In the genomic region with DNA sequence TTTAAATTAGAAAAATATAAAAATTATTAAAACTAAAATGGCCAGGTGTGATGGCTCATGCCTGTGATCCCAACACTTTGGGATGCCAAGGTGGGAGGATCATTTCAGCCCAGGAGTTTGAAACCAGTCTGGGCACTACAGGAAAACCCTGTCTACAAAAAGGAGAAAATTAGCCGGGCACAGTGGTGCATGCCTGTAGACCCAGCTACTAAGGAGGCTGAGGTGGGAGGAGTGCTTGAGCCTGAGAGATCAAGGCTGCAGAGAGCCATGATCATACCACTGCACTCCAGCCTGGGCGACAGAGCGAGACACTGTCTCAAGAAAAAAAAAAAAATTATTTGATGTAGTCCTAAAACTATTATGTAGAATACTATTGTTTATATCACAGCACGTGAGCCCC, we compare ENCODE assay signal across 9 cellular contexts. TPM values are rescaled to one million over a fixed set of nuclear protein-coding genes. Genes with fewer than 3 reads are reported as not detected.
DNase-seq lines count a peak whose midpoint lies in the region; ATAC-seq, FAIRE-seq and TF ChIP-seq lines count a peak whose summit lies in the region.
"Not testable (repeated sequence)": the region's sequence is repeated elsewhere in the genome, so short reads cannot be mapped to it uniquely, and the experiment has no call there.
"Had no signal": no experiment of that assay in that cellular context is flagged by ENCODE, and none has a peak within 500 bp of the region (broad histone marks: within the 10 kb centered on the region; RNA-seq: fewer than 3 reads in every experiment).

No MANE protein-coding gene starts in this region.

- peaks cover 39% of the 10 kb centered on the region for H3K79me2 ChIP-seq in HepG2 (ENCODE audit: insufficient read depth, low read length)

- intact Hi-C loops in colonic mucosa (cut with DNase I); HepG2 (cut with micrococcal nuclease; ENCODE audit: unreplicated experiment); posterior vena cava (cut with DNase I): not testable (repeated sequence)

- H3K27ac ChIP-seq in colonic mucosa; right atrium auricular region; HepG2 (ENCODE audit: extremely low read length, insufficient read depth, low read length): not testable (repeated sequence)

- H3K4me1 Mint-ChIP-seq in activated CD4-positive, alpha-beta memory T cell treated with anti-CD3 and anti-CD28 coated beads, Interleukin-2, amount 10 ng/mL, durations not matched to agents 7 days and 5 days = not testable (repeated sequence)

- POLR2A ChIA-PET in activated CD4-positive, alpha-beta memory T cell treated with anti-CD3 and anti-CD28 coated beads, Interleukin-2, amount 10 ng/mL, durations not matched to agents 7 days and 5 days (lab: Charles Lee) = interaction anchor here (1.0 to 1.5 kb wide), 2 partner anchors 35 to 295 kb away, joined by 4 to 6 read pairs; no protein-coding TSS in a partner anchor
- POLR2A ChIA-PET in HepG2 (lab: Yijun Ruan, JAX) = interaction anchor here (1.9 to 2.0 kb wide), 2 partner anchors 36 to 295 kb away, joined by 6 to 17 read pairs; no protein-coding TSS in a partner anchor

- H3K4me1 ChIP-seq in colonic mucosa (peaks cover 10% of the 10 kb centered on the region), right atrium auricular region (peaks cover 0 to 23% of the 10 kb centered on the region in 2 donors), HepG2 (ENCODE audit: insufficient read depth, low read length) (peaks cover 59% of the 10 kb centered on the region)

- not testable (repeated sequence) for FAIRE-seq in HepG2 (lab: Jason Lieb, UNC)

- H3K4me3 Mint-ChIP-seq in activated CD4-positive, alpha-beta memory T cell treated with anti-CD3 and anti-CD28 coated beads, Interleukin-2, amount 10 ng/mL, durations not matched to agents 7 days and 5 days = not testable (repeated sequence)

- BruUV-seq in HepG2 (replicated peaks; lab: Mats Ljungman, UMichigan) = not testable (repeated sequence)

- in situ Hi-C loops in HepG2 (cut with HindIII; ENCODE audit: extremely low pct_ligation_motif_present, low pct_unique_long_range_greater_than_20kb) = not testable (repeated sequence)

- H3K27me3 ChIP-seq in colonic mucosa; right atrium auricular region; HepG2 (ENCODE audit: control insufficient read depth in 1 of 2, insufficient read depth in 2 of 2, low read length in 2 of 2): not testable (repeated sequence)

- TF ChIP-seq CTCF in colonic mucosa (IDR thresholded peaks at IDR 0.05); right atrium auricular region (IDR thresholded peaks at IDR 0.05); HepG2 (CRISPR knock-in tag; IDR thresholded peaks at IDR 0.05): not testable (repeated sequence)

- H3K9me3 ChIP-seq in colonic mucosa; right atrium auricular region; HepG2 (ENCODE audit: low read length): not testable (repeated sequence)

- not testable (repeated sequence) for H3K36me3 Mint-ChIP-seq in activated CD4-positive, alpha-beta memory T cell treated with anti-CD3 and anti-CD28 coated beads, Interleukin-2, amount 10 ng/mL, durations not matched to agents 7 days and 5 days (ENCODE audit: low read depth)

- H3K9me3 Mint-ChIP-seq in activated CD4-positive, alpha-beta memory T cell treated with anti-CD3 and anti-CD28 coated beads, Interleukin-2, amount 10 ng/mL, durations not matched to agents 7 days and 5 days = not testable (repeated sequence)

- not testable (repeated sequence) for H3K4me3 ChIP-seq in colonic mucosa; right atrium auricular region; HepG2 (replicated peaks in 1 of 3; ENCODE audit: insufficient read depth in 1 of 3, low read depth in 2 of 3, low read length in 3 of 3)

- H3K9ac ChIP-seq in colonic mucosa (ENCODE audit: low read depth in 2 of 2, low read length in 2 of 2); HepG2 (ENCODE audit: insufficient read depth, low read depth, low read length): not testable (repeated sequence)

- not testable (repeated sequence) for H3K4me2 ChIP-seq in HepG2 (ENCODE audit: low read depth, low read length)

- not testable (repeated sequence) for H2AFZ ChIP-seq in HepG2 (ENCODE audit: low read length)

- not testable (repeated sequence) for ATAC-seq in HepG2

- H3K27me3 Mint-ChIP-seq in activated CD4-positive, alpha-beta memory T cell treated with anti-CD3 and anti-CD28 coated beads, Interleukin-2, amount 10 ng/mL, durations not matched to agents 7 days and 5 days = not testable (repeated sequence)

- DNase-seq in RPMI8226 = peak; percentile 1
- peak; percentile 16 for DNase-seq in activated CD4-positive, alpha-beta memory T cell treated with anti-CD3 and anti-CD28 coated beads, Interleukin-2, amount 10 ng/mL, durations not matched to agents 7 days and 5 days
- peak; percentile 21 for DNase-seq in colonic mucosa
- peak; percentile 61 for DNase-seq in right atrium auricular region (ENCODE audit: low spot score)
- DNase-seq in HepG2 (ENCODE audit: low spot score) = not testable (repeated sequence)
- peak; percentile 71 for DNase-seq in posterior vena cava (ENCODE audit: low spot score)

- CTCF ChIA-PET in activated CD4-positive, alpha-beta memory T cell treated with anti-CD3 and anti-CD28 coated beads, Interleukin-2, amount 10 ng/mL, durations not matched to agents 7 days and 5 days (lab: Charles Lee) = interaction anchor here (1.5 to 3.0 kb wide), 4 partner anchors 8 to 15 kb away, joined by 4 to 29 read pairs (median 8); no protein-coding TSS in a partner anchor
- CTCF ChIA-PET in HepG2 (lab: Yijun Ruan, JAX; ENCODE audit: low intra/inter-chr PET ratio, low total read pairs) = not testable (repeated sequence)

- not testable (repeated sequence) for TF ChIP-seq RAD21 in HepG2 (CRISPR knock-in tag; IDR thresholded peaks at IDR 0.05)

- not testable (repeated sequence) for H3K27ac Mint-ChIP-seq in activated CD4-positive, alpha-beta memory T cell treated with anti-CD3 and anti-CD28 coated beads, Interleukin-2, amount 10 ng/mL, durations not matched to agents 7 days and 5 days

- not testable (repeated sequence) for H4K20me1 ChIP-seq in HepG2 (ENCODE audit: insufficient read depth, low read length)

- H3K36me3 ChIP-seq in colonic mucosa = not testable (repeated sequence)
- H3K36me3 ChIP-seq in right atrium auricular region (peaks cover 30% of the 10 kb centered on the region), HepG2 (replicated peaks in 1 of 2; ENCODE audit: control insufficient read depth in 1 of 2, insufficient read depth in 2 of 2, low read length in 2 of 2) (peaks cover 19 to 34% of the 10 kb centered on the region in 2 experiments)

- TF ChIP-seq POLR2A in HepG2 (IDR thresholded peaks at IDR 0.05; ENCODE audit: insufficient read depth in 1 of 2, low read depth in 2 of 2, low read length in 2 of 2) = not testable (repeated sequence)

- not testable (repeated sequence) for TF ChIP-seq EP300 in HepG2 (IDR thresholded peaks at IDR 0.05; ENCODE audit: low read depth in 2 of 2, low read length in 2 of 2); HepG2 (CRISPR knock-in tag; IDR thresholded peaks at IDR 0.05; ENCODE audit: borderline replicate concordance)

- 89% methylated on average over 4 of the region's 4 CpGs for WGBS in HepG2 (ENCODE audit: low lambda C conversion rate)

RNA-seq across cellular contexts. Expression of a gene that starts 3.6 kb away (rescaled TPM):
- 1 to 10 TPM; 1.7 to 2.2 TPM for total RNA-seq in activated CD4-positive, alpha-beta memory T cell treated with anti-CD3 and anti-CD28 coated beads, Interleukin-2, amount 10 ng/mL, durations not matched to agents 7 days and 5 days
- 10 to 100 TPM; 45.2 to 54.3 TPM for total RNA-seq in colonic mucosa
- total RNA-seq in right atrium auricular region = 10 to 100 TPM; 15.1 to 20.0 TPM
- 35.6 and 36.2 TPM in 2 replicates for total RNA-seq in HepG2 (2016; rRNA removed; fragmentation: Illumina TruSeq; extraction: Trizol)
- total RNA-seq in HepG2 (2016; cell fraction: cytosol; rRNA removed; fragmentation: Illumina TruSeq; extraction: Trizol; ENCODE audit: low read depth) = 2.8 and 3.7 TPM in 2 replicates
- 33.6 and 35.9 TPM in 2 replicates for total RNA-seq in HepG2 (2016; cell fraction: insoluble cytoplasmic fraction; rRNA removed; fragmentation: Illumina TruSeq; extraction: Trizol)
- total RNA-seq in HepG2 (2016; cell fraction: membrane; rRNA removed; fragmentation: Illumina TruSeq; extraction: Trizol) = 12.7 and 15.7 TPM in 2 replicates
- total RNA-seq in HepG2 (2016; cell fraction: nucleus; rRNA removed; fragmentation: Illumina TruSeq; extraction: Trizol) = 43.1 and 51.6 TPM in 2 replicates
- polyA plus RNA-seq in HepG2 (2011; rRNA removed) = 30.3 and 38.8 TPM in 2 replicates
- polyA plus RNA-seq in HepG2 (2011; cell fraction: cytosol; rRNA removed) = 13.9 and 24.8 TPM in 2 replicates
- 44.1 and 66.8 TPM in 2 replicates for polyA plus RNA-seq in HepG2 (2011; cell fraction: nucleus; rRNA removed)
- polyA plus RNA-seq in HepG2 (2012) = 24.2 and 34.4 TPM in 2 replicates
- polyA plus RNA-seq in HepG2 (2016; cell fraction: cytosol; fragmentation: Illumina TruSeq; extraction: Trizol; ENCODE audit: low read depth) = 3.5 and 3.8 TPM in 2 replicates
- 24.0 and 26.6 TPM in 2 replicates for polyA plus RNA-seq in HepG2 (2016; cell fraction: insoluble cytoplasmic fraction; fragmentation: Illumina TruSeq; extraction: Trizol; ENCODE audit: low read depth)
- polyA plus RNA-seq in HepG2 (2016; cell fraction: membrane; fragmentation: Illumina TruSeq; extraction: Trizol; ENCODE audit: low read depth) = 12.4 and 14.6 TPM in 2 replicates
- 54.4 and 54.5 TPM in 2 replicates for polyA plus RNA-seq in HepG2 (2016; cell fraction: nucleus; fragmentation: Illumina TruSeq; extraction: Trizol; ENCODE audit: insufficient read depth, low read depth)
- 29.8 and 35.9 TPM in 2 replicates for polyA minus RNA-seq in HepG2 (2011; rRNA and poly(A)+ RNA removed; ENCODE audit: low replicate concordance)
- polyA minus RNA-seq in HepG2 (2011; cell fraction: cytosol; rRNA and poly(A)+ RNA removed) = 20.5 and 26.0 TPM in 2 replicates
- 98.8 and 162 TPM in 2 replicates for polyA minus RNA-seq in HepG2 (2011; cell fraction: nucleus; rRNA and poly(A)+ RNA removed)
- 10 to 100 TPM; 28.9 to 63.0 TPM for total RNA-seq in posterior vena cava

RNA-seq across cellular contexts. Expression of a gene that starts 57.0 kb away (rescaled TPM):
- total RNA-seq in activated CD4-positive, alpha-beta memory T cell treated with anti-CD3 and anti-CD28 coated beads, Interleukin-2, amount 10 ng/mL, durations not matched to agents 7 days and 5 days = 1,000 to 10,000 TPM; 1,570 to 1,691 TPM
- total RNA-seq in colonic mucosa = 1,000 to 10,000 TPM; 1,159 to 2,517 TPM
- not detected for total RNA-seq in right atrium auricular region
- total RNA-seq in HepG2 (2016; rRNA removed; fragmentation: Illumina TruSeq; extraction: Trizol) = 859 and 11,018 TPM in 2 replicates
- 16,281 and 17,236 TPM in 2 replicates for total RNA-seq in HepG2 (2016; cell fraction: cytosol; rRNA removed; fragmentation: Illumina TruSeq; extraction: Trizol; ENCODE audit: low read depth)
- total RNA-seq in HepG2 (2016; cell fraction: insoluble cytoplasmic fraction; rRNA removed; fragmentation: Illumina TruSeq; extraction: Trizol) = 1,309 and 10,613 TPM in 2 replicates
- 2,848 and 3,475 TPM in 2 replicates for total RNA-seq in HepG2 (2016; cell fraction: membrane; rRNA removed; fragmentation: Illumina TruSeq; extraction: Trizol)
- 52,466 and 64,417 TPM in 2 replicates for total RNA-seq in HepG2 (2016; cell fraction: nucleus; rRNA removed; fragmentation: Illumina TruSeq; extraction: Trizol)
- under 0.01 TPM in 2 replicates for polyA plus RNA-seq in HepG2 (2011; rRNA removed)
- polyA plus RNA-seq in HepG2 (2011; cell fraction: cytosol; rRNA removed) = under 0.01 TPM in 2 replicates
- polyA plus RNA-seq in HepG2 (2011; cell fraction: nucleus; rRNA removed) = under 0.01 TPM in 2 replicates
- 59.2 and 78.2 TPM in 2 replicates for polyA plus RNA-seq in HepG2 (2012)
- polyA plus RNA-seq in HepG2 (2016; cell fraction: cytosol; fragmentation: Illumina TruSeq; extraction: Trizol; ENCODE audit: low read depth) = 27.3 and 44.4 TPM in 2 replicates
- not detected in 2 replicates for polyA plus RNA-seq in HepG2 (2016; cell fraction: insoluble cytoplasmic fraction; fragmentation: Illumina TruSeq; extraction: Trizol; ENCODE audit: low read depth)
- not detected in 2 replicates for polyA plus RNA-seq in HepG2 (2016; cell fraction: membrane; fragmentation: Illumina TruSeq; extraction: Trizol; ENCODE audit: low read depth)
- 32.8 TPM in 1 of 2 replicates, not detected in the other for polyA plus RNA-seq in HepG2 (2016; cell fraction: nucleus; fragmentation: Illumina TruSeq; extraction: Trizol; ENCODE audit: insufficient read depth, low read depth)
- 12,820 and 15,604 TPM in 2 replicates for polyA minus RNA-seq in HepG2 (2011; rRNA and poly(A)+ RNA removed; ENCODE audit: low replicate concordance)
- 90,102 and 105,040 TPM in 2 replicates for polyA minus RNA-seq in HepG2 (2011; cell fraction: cytosol; rRNA and poly(A)+ RNA removed)
- polyA minus RNA-seq in HepG2 (2011; cell fraction: nucleus; rRNA and poly(A)+ RNA removed) = 42,574 and 58,030 TPM in 2 replicates
- total RNA-seq in posterior vena cava = over 10,000 TPM; 12,584 to 18,986 TPM
- total RNA-seq: GM23248, HT1080, LHCN-M2 had no signal
- polyA plus RNA-seq: GM23248 had no signal

Comparison
In these comparisons a context has a peak if more than half of its experiments do, and no peak if none do; other contexts are left out.
1. RNA of a gene that starts 57.0 kb away (total RNA-seq): 12,584 to 18,986 TPM in posterior vena cava, 859 to 64,417 TPM in HepG2, 1,159 to 2,517 TPM in colonic mucosa and 1,570 to 1,691 TPM in activated CD4-positive, alpha-beta memory T cell treated with anti-CD3 and anti-CD28 coated beads, Interleukin-2, amount 10 ng/mL, durations not matched to agents 7 days and 5 days; not detected in right atrium auricular region; every median in the first group is over 100 times any median in the second.